Comparison of ENCODE assay signal across 11 cellular contexts in the genomic region with DNA sequence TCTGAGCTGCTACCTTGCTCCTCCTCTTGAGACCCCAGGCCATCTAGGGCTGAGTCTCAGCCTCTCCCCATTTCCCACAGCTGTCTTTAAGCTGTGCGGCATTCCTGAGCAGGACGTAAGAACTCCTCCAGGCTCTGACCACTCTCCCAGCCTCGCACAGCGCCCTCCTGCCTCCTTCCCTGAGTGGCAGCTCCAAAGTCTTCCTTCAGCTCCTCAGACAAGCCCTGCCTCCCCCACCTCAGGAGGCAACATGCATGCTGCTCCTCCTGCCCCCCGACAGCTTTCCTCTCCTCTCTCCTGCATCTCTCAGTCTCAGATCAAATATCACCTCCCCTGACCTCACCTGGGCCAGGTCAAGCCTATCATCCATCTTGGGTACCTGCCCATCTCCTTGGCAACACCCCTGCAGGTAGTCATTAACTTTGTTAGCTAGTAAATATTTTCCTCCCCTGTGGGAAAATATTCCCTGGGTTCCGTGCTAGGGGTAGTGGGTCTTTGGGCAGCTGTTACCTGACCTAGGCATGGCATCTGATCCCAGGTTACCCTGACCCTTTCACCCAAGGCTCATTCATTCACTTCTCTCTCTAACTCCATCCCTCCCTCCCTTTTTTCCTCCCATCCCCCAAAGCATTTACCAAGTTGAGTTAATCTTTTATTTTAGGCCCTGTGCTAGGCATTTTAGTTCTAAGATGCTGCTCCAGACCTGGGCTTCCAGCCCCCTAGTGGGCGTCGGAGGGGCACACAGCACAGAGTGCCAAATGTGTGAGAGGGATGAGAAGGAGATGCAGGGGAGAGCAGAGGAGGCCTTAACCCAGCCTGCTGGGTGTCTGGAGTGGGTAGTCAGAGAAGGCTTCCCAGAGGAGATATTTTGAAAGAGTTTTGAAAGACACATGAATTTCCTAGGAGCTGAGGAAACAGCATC.
A peak's percentile ranks its signal among the peaks of the same experiment; 100 is the strongest.
DNase-seq lines count a peak whose midpoint lies in the region; ATAC-seq, FAIRE-seq and TF ChIP-seq lines count a peak whose summit lies in the region.
"Had no signal": no experiment of that assay in that cellular context is flagged by ENCODE, and none has a peak within 500 bp of the region (broad histone marks: within the 10 kb centered on the region; RNA-seq: fewer than 3 reads in every experiment).

No MANE protein-coding gene starts in this region.

- H3K4me3 ChIP-seq in Loucy (ENCODE audit: low read length, poor library complexity, severe bottlenecking) (no peak overlapping the region), endothelial cell of umbilical vein (replicated peaks in 1 of 3; ENCODE audit: insufficient read depth in 1 of 3, low read depth in 1 of 3, low read length in 3 of 3) (no peak overlapping the region)
- H3K4me3 ChIP-seq: MG63 had no signal

- in situ Hi-C loops in G401 (cut with HindIII; ENCODE audit: low sequenced_read_pairs) = no loop called here

- dilution Hi-C loops in endothelial cell of umbilical vein (cut with MboI; ENCODE audit: extremely low pct_ligation_motif_present, low sequenced_read_pairs) = no loop called here

- no peak for FAIRE-seq in endothelial cell of umbilical vein (lab: Jason Lieb, UNC)
- FAIRE-seq: TTC549 had no signal

- H3K36me3 ChIP-seq in Loucy (ENCODE audit: insufficient read depth, low read length) (no peaks in the 10 kb centered on the region), endothelial cell of umbilical vein (ENCODE audit: control insufficient read depth in 2 of 2, extremely low read depth in 1 of 2, insufficient read depth in 2 of 2, low read length in 2 of 2) (no peaks in the 10 kb centered on the region)
- H3K36me3 ChIP-seq: MG63 had no signal

- H3K9me3 ChIP-seq in Loucy (ENCODE audit: insufficient read depth, low read depth, low read length) (peaks cover 2% of the 10 kb centered on the region), endothelial cell of umbilical vein (replicated peaks; ENCODE audit: control insufficient read depth, insufficient read depth, low read length) (no peaks in the 10 kb centered on the region)

- no peaks in the 10 kb centered on the region for H3F3A ChIP-seq in Loucy (ENCODE audit: low read depth)

- no peak overlapping the region for H3K27ac ChIP-seq in endothelial cell of umbilical vein (ENCODE audit: insufficient read depth, low read depth, low read length)

- no peaks in the 10 kb centered on the region for H3K36me3 Mint-ChIP-seq in activated T-cell treated with anti-CD3 and anti-CD28 coated beads, Interleukin-2, amount 50 U/mL, for 4 hours (ENCODE audit: insufficient read depth)

- H3K27me3 Mint-ChIP-seq in activated T-cell treated with anti-CD3 and anti-CD28 coated beads, Interleukin-2, amount 50 U/mL, for 4 hours (ENCODE audit: low read depth) = peaks cover 12% of the 10 kb centered on the region

- CTCF ChIA-PET in endothelial cell of umbilical vein (lab: Charles Lee) = interaction anchor here (0.8 to 1.8 kb wide), 3 partner anchors 9 to 724 kb away, joined by 3 to 4 read pairs (median 4); no protein-coding TSS in a partner anchor

- no TSS peak for BruUV-seq in endothelial cell of umbilical vein (replicated peaks; lab: Mats Ljungman, UMichigan)

- no peaks in the 10 kb centered on the region for H3K79me2 ChIP-seq in Loucy (ENCODE audit: insufficient read depth, low read length)
- no peaks in the 10 kb centered on the region for H3K79me2 ChIP-seq in endothelial cell of umbilical vein (ENCODE audit: control insufficient read depth, insufficient read depth, low read length)

- TF ChIP-seq POLR2A in endothelial cell of umbilical vein (IDR thresholded peaks at IDR 0.05; ENCODE audit: low read depth, low read length) = no peak

- peaks cover 4% of the 10 kb centered on the region for H3K9me3 Mint-ChIP-seq in activated T-cell treated with anti-CD3 and anti-CD28 coated beads, Interleukin-2, amount 50 U/mL, for 4 hours

- peak; percentile 24 to 25 for DNase-seq in activated T-cell treated with anti-CD3 and anti-CD28 coated beads, Interleukin-2, amount 50 U/mL, for 48 hours
- no peak for DNase-seq in activated T-cell treated with anti-CD3 and anti-CD28 coated beads, Interleukin-2, amount 50 U/mL, for 4 hours
- DNase-seq in endothelial cell of umbilical vein (ENCODE audit: low read depth, low spot score) (no peak), sciatic nerve (ENCODE audit: low spot score) (peak; percentile 23), Kasumi-1 (lab: John Stamatoyannopoulos, UW) (no peak), SKM-1 (lab: John Stamatoyannopoulos, UW; ENCODE audit: unreplicated experiment) (no peak), G401 (ENCODE audit: low spot score) (no peak)
- DNase-seq: GOT3, MG63 had no signal

- no peaks in the 10 kb centered on the region for H3K9me1 ChIP-seq in endothelial cell of umbilical vein (replicated peaks; ENCODE audit: control insufficient read depth, extremely low read depth, insufficient read depth, low read length)

- no peaks in the 10 kb centered on the region for H3K9me2 ChIP-seq in Loucy (replicated peaks; ENCODE audit: low read depth, low read length)

- no peak overlapping the region for H3K4me3 Mint-ChIP-seq in activated T-cell treated with anti-CD3 and anti-CD28 coated beads, Interleukin-2, amount 50 U/mL, for 4 hours

- H2AFZ ChIP-seq in Loucy (ENCODE audit: low read length) = no peak overlapping the region
- no peak overlapping the region for H2AFZ ChIP-seq in endothelial cell of umbilical vein (ENCODE audit: low read depth, low read length)

- H4K20me1 ChIP-seq in Loucy (ENCODE audit: insufficient read depth, low read length, poor library complexity, severe bottlenecking) (no peaks in the 10 kb centered on the region), endothelial cell of umbilical vein (replicated peaks; ENCODE audit: control insufficient read depth, extremely low read depth, insufficient read depth, low read length) (no peaks in the 10 kb centered on the region)

- TF ChIP-seq CTCF in Loucy (conservative IDR thresholded peaks at IDR 0.05; ENCODE audit: low read length) (peak; percentile 41; the same call in 1 of the 2 replicates), endothelial cell of umbilical vein (IDR thresholded peaks at IDR 0.05; ENCODE audit: extremely low read depth in 1 of 2, insufficient read depth in 1 of 2, low read depth in 1 of 2, low read length in 2 of 2) (peak; percentile 23 to 30)

- H3K4me2 ChIP-seq in Loucy (ENCODE audit: low read depth, low read length, poor library complexity, severe bottlenecking) (no peak overlapping the region), endothelial cell of umbilical vein (ENCODE audit: insufficient read depth, low read length) (no peak overlapping the region)

- intact Hi-C loops in endothelial cell of umbilical vein (cut with micrococcal nuclease) (no loop called here), sciatic nerve (cut with DNase I) (no loop called here)

- no peaks in the 10 kb centered on the region for H3K4me1 Mint-ChIP-seq in activated T-cell treated with anti-CD3 and anti-CD28 coated beads, Interleukin-2, amount 50 U/mL, for 4 hours (ENCODE audit: low read depth)

- POLR2A ChIA-PET in endothelial cell of umbilical vein (lab: Charles Lee) = no interaction called here

- ATAC-seq in activated T-cell treated with anti-CD3 and anti-CD28 coated beads, Interleukin-2, amount 50 U/mL, for 4 hours = no peak
- ATAC-seq in sciatic nerve = no peak

- H3K27me3 ChIP-seq in Loucy (ENCODE audit: insufficient read depth, low read length, poor library complexity, severe bottlenecking) (no peaks in the 10 kb centered on the region), endothelial cell of umbilical vein (ENCODE audit: control insufficient read depth in 2 of 2, insufficient read depth in 2 of 2, low read length in 2 of 2) (no peaks in the 10 kb centered on the region)
- H3K27me3 ChIP-seq: MG63 had no signal

- H3K4me1 ChIP-seq in Loucy (ENCODE audit: insufficient read depth, low read length, poor library complexity, severe bottlenecking) = no peaks in the 10 kb centered on the region
- H3K4me1 ChIP-seq in endothelial cell of umbilical vein (ENCODE audit: control insufficient read depth, extremely low read depth, insufficient read depth, low read length) = no peaks in the 10 kb centered on the region

- H3K9ac ChIP-seq in Loucy (ENCODE audit: low read depth, low read length, poor library complexity, severe bottlenecking) = no peak overlapping the region
- no peak overlapping the region for H3K9ac ChIP-seq in endothelial cell of umbilical vein (replicated peaks; ENCODE audit: extremely low read depth, insufficient read depth, low read length)

TF ChIP-seq in endothelial cell of umbilical vein, 7 proteins besides CTCF, POLR2A, EP300 and RAD21:
- TF ChIP-seq JUN (IDR thresholded peaks at IDR 0.05; ENCODE audit: borderline replicate concordance, insufficient read depth, insufficient read length, low read depth) (no peak), EZH2 (IDR thresholded peaks at IDR 0.05; ENCODE audit: borderline replicate concordance, low read depth, low read length, severe bottlenecking) (no peak), FOS (IDR thresholded peaks at IDR 0.05; ENCODE audit: borderline replicate concordance, insufficient read depth, low read length) (no peak), POLR2AphosphoS5 (IDR thresholded peaks at IDR 0.05; ENCODE audit: insufficient read depth, low read depth, low read length) (no peak), GATA2 (IDR thresholded peaks at IDR 0.05; ENCODE audit: insufficient read depth, insufficient read length, low read depth, low read length) (no peak), MYC (IDR thresholded peaks at IDR 0.05; ENCODE audit: low read depth, low read length) (no peak)
- TF ChIP-seq, protein P1, sequence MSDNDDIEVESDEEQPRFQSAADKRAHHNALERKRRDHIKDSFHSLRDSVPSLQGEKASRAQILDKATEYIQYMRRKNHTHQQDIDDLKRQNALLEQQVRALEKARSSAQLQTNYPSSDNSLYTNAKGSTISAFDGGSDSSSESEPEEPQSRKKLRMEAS (IDR thresholded peaks at IDR 0.05; ENCODE audit: insufficient read depth, insufficient read length) = no peak

Comparison
In these comparisons a context has a peak if more than half of its experiments do, and no peak if none do; other contexts are left out.
1. DNase-seq: peak in activated T-cell treated with anti-CD3 and anti-CD28 coated beads, Interleukin-2, amount 50 U/mL, for 48 hours (2 of 2) and sciatic nerve (single experiment); none in activated T-cell treated with anti-CD3 and anti-CD28 coated beads, Interleukin-2, amount 50 U/mL, for 4 hours (single experiment), endothelial cell of umbilical vein (single experiment), Kasumi-1 (0 of 2), SKM-1 (single experiment) and G401 (single experiment).